10 cellular contexts compared by ENCODE assay signal in genomic region chr2:30915485-30915884, GRCh38.
A peak's percentile ranks its signal among the peaks of the same experiment; 100 is the strongest.
DNase-seq lines count a peak whose midpoint lies in the region; ATAC-seq, FAIRE-seq and TF ChIP-seq lines count a peak whose summit lies in the region.
"Had no signal": no experiment of that assay in that cellular context is flagged by ENCODE, and none has a peak within 500 bp of the region (broad histone marks: within the 10 kb centered on the region; RNA-seq: fewer than 3 reads in every experiment).

No MANE protein-coding gene starts in this region.

- H3K79me2 ChIP-seq in keratinocyte (ENCODE audit: control insufficient read depth, insufficient read depth, low read length), result no peaks in the 10 kb centered on the region

- ATAC-seq in A549, result peak; percentile 64 to 90; a peak in 3 of 6 replicates
- peak; percentile 40; the same call in 1 of the 3 replicates for ATAC-seq in SK-N-SH treated with all-trans-retinoic acid at 6 μM for 48 hours
- ATAC-seq in GM19035 (IDR thresholded peaks at IDR 0.05; ENCODE audit: unreplicated experiment), result no peak

- no peak for FAIRE-seq in A549 (lab: Jason Lieb, UNC)
- peak; percentile 13 for FAIRE-seq in keratinocyte (lab: Jason Lieb, UNC)
- FAIRE-seq: endometrium had no signal

- peaks cover 2% of the 10 kb centered on the region for H3K9me1 ChIP-seq in keratinocyte (ENCODE audit: control insufficient read depth, extremely low read depth, insufficient read depth, low read length)

- dilution Hi-C loops in keratinocyte (cut with MboI; ENCODE audit: extremely low pct_ligation_motif_present, low sequenced_read_pairs), result no loop called here

- no peak for TF ChIP-seq EP300 in A549 (IDR thresholded peaks at IDR 0.05)

- H3K9me3 ChIP-seq in A549 (no peaks in the 10 kb centered on the region), keratinocyte (ENCODE audit: control insufficient read depth, low read depth, low read length) (no peaks in the 10 kb centered on the region)
- H3K9me3 ChIP-seq: psoas muscle had no signal

- WGBS in A549 (ENCODE audit: missing lambda C conversion rate), result 44% methylated on average over 3 of the region's 3 CpGs

- H3K27ac ChIP-seq in A549 (no peak overlapping the region), keratinocyte (ENCODE audit: control insufficient read depth, insufficient read depth, low read length) (no peak overlapping the region), dorsolateral prefrontal cortex (no peak overlapping the region)
- H3K27ac ChIP-seq: psoas muscle had no signal

- CTCF ChIA-PET in A549 (lab: Yijun Ruan, JAX), result interaction anchor here (0.7 to 1.3 kb wide), 2 partner anchors 28 to 204 kb away, joined by 3 read pairs; no protein-coding TSS in a partner anchor

- H3K27me3 ChIP-seq in keratinocyte (ENCODE audit: control insufficient read depth, extremely low read depth, insufficient read depth, low read length), result no peaks in the 10 kb centered on the region
- H3K27me3 ChIP-seq in dorsolateral prefrontal cortex, result peaks cover 0 to 5% (median 0%) of the 10 kb centered on the region in 45 donors

- no peaks in the 10 kb centered on the region for H4K20me1 ChIP-seq in keratinocyte (ENCODE audit: control insufficient read depth, extremely low read depth, insufficient read depth, low read length)

- TF ChIP-seq POLR2A in A549 (IDR thresholded peaks at IDR 0.05; ENCODE audit: low read length), result no peak

- H3K4me1 ChIP-seq in A549 (peaks cover 6% of the 10 kb centered on the region), keratinocyte (ENCODE audit: control insufficient read depth, extremely low read depth, insufficient read depth, low read length) (peaks cover 2% of the 10 kb centered on the region)
- H3K4me1 ChIP-seq: psoas muscle had no signal

- DNase-seq in A549 (ENCODE audit: low read depth in 1 of 2, low spot score in 1 of 2) (peak in 1 of 2 experiments; percentile 34), keratinocyte (ENCODE audit: low read depth, low spot score) (no peak), dorsolateral prefrontal cortex (no peak), NK-92 (lab: John Stamatoyannopoulos, UW; ENCODE audit: unreplicated experiment) (no peak), GM20000 (ENCODE audit: low spot score) (no peak)
- DNase-seq: psoas muscle had no signal

- TF ChIP-seq RAD21 in A549 (conservative IDR thresholded peaks at IDR 0.05 in 1 of 2, IDR thresholded peaks at IDR 0.05 in 1 of 2), result peak in 1 of 2 experiments; percentile 32; a peak in 2 of 5 replicates

- no peak overlapping the region for H2AFZ ChIP-seq in keratinocyte (ENCODE audit: control insufficient read depth, low read length)

- H3K36me3 ChIP-seq in keratinocyte (ENCODE audit: control insufficient read depth in 2 of 2, extremely low read depth in 1 of 2, insufficient read depth in 2 of 2, low read length in 2 of 2), result peaks cover 0 to 5% of the 10 kb centered on the region in 2 experiments

- H3K4me3 ChIP-seq in A549, result no peak overlapping the region
- H3K4me3 ChIP-seq in keratinocyte (ENCODE audit: control insufficient read depth in 2 of 3, extremely low read depth in 1 of 3, insufficient read depth in 2 of 3, low read depth in 1 of 3, low read length in 3 of 3), result no peak overlapping the region
- H3K4me3 ChIP-seq in dorsolateral prefrontal cortex, result no peak overlapping the region
- H3K4me3 ChIP-seq: psoas muscle had no signal

- intact Hi-C loops in dorsolateral prefrontal cortex (cut with DNase I), result no loop called here

- POLR2A ChIA-PET in A549 (lab: Yijun Ruan, JAX), result no interaction called here

- H3K9ac ChIP-seq in keratinocyte (ENCODE audit: control insufficient read depth, extremely low read depth, insufficient read depth, low read length), result no peak overlapping the region

- no peak overlapping the region for H3K4me2 ChIP-seq in A549
- H3K4me2 ChIP-seq in keratinocyte (ENCODE audit: control insufficient read depth, extremely low read depth, insufficient read depth, low read depth, low read length), result no peak overlapping the region

- TF ChIP-seq CTCF in A549 (IDR thresholded peaks at IDR 0.05) (no peak), GM12873 (IDR thresholded peaks at IDR 0.05; ENCODE audit: insufficient read depth, low read depth, low read length, missing control alignments) (peak; percentile 43), keratinocyte (optimal IDR thresholded peaks at IDR 0.05 in 1 of 3, IDR thresholded peaks at IDR 0.05 in 1 of 3, conservative IDR thresholded peaks at IDR 0.05 in 1 of 3; ENCODE audit: extremely low read depth in 1 of 3, insufficient read depth in 2 of 3, low read length in 3 of 3) (peak; percentile 27 to 73 (median 66)), dorsolateral prefrontal cortex (IDR thresholded peaks at IDR 0.05 in 54 of 56, conservative IDR thresholded peaks at IDR 0.05 in 2 of 56; ENCODE audit: low read depth in 1 of 56, partially characterized antibody in 56 of 56) (peak in 25 of 56 donors; percentile 7 to 36 (median 20)), GM20000 (IDR thresholded peaks at IDR 0.05; ENCODE audit: extremely low read depth, missing control alignments) (no peak)

TF ChIP-seq in A549, 52 proteins besides CTCF, POLR2A, EP300 and RAD21:
- TF ChIP-seq TP53 (CRISPR knock-in tag; IDR thresholded peaks at IDR 0.05) (no peak), RARB (CRISPR knock-in tag; IDR thresholded peaks at IDR 0.05) (no peak), POLR2AphosphoS2 (conservative IDR thresholded peaks at IDR 0.05; ENCODE audit: low read length) (no peak), ZNF302 (CRISPR knock-in tag; IDR thresholded peaks at IDR 0.05) (no peak), ELK1 (IDR thresholded peaks at IDR 0.05; ENCODE audit: low read depth, low read length) (no peak), NFE2L2 (conservative IDR thresholded peaks at IDR 0.05; ENCODE audit: low read length) (no peak), HES2 (IDR thresholded peaks at IDR 0.05) (no peak), SMC3 (IDR thresholded peaks at IDR 0.05) (no peak), PBX3 (IDR thresholded peaks at IDR 0.05) (no peak)

TF ChIP-seq in SK-N-SH treated with all-trans-retinoic acid at 6 μM for 48 hours, 23 proteins besides CTCF, POLR2A, EP300 and RAD21:
- TF ChIP-seq PPARA (CRISPR knock-in tag; IDR thresholded peaks at IDR 0.05; ENCODE audit: borderline replicate concordance) (no peak), TSHZ2 (CRISPR knock-in tag; IDR thresholded peaks at IDR 0.05) (no peak)

Comparison
In these comparisons a context has a peak if more than half of its experiments do, and no peak if none do; other contexts are left out.
1. CTCF ChIP-seq: peak in GM12873 (single experiment) and keratinocyte (3 of 3); none in A549 (single experiment) and GM20000 (single experiment).